ENCODE assay signal across 1 cellular context in genomic region chr1:220726634-220727033, GRCh38.
TF ChIP-seq lines count a peak whose summit lies in the region.

No MANE protein-coding gene starts in this region.

TF ChIP-seq in WTC11, 78 proteins besides CTCF, POLR2A, EP300 and RAD21 (continued from another document):
- TF ChIP-seq, protein P1, sequence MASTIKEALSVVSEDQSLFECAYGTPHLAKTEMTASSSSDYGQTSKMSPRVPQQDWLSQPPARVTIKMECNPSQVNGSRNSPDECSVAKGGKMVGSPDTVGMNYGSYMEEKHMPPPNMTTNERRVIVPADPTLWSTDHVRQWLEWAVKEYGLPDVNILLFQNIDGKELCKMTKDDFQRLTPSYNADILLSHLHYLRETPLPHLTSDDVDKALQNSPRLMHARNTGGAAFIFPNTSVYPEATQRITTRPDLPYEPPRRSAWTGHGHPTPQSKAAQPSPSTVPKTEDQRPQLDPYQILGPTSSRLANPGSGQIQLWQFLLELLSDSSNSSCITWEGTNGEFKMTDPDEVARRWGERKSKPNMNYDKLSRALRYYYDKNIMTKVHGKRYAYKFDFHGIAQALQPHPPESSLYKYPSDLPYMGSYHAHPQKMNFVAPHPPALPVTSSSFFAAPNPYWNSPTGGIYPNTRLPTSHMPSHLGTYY (CRISPR knock-in tag; IDR thresholded peaks at IDR 0.05): no peak
- TF ChIP-seq GTF2I (CRISPR knock-in tag; conservative IDR thresholded peaks at IDR 0.05) (no peak), CREB1 (CRISPR knock-in tag; IDR thresholded peaks at IDR 0.05) (no peak), IRF2 (CRISPR knock-in tag; IDR thresholded peaks at IDR 0.05; ENCODE audit: borderline replicate concordance, low read depth) (no peak), TP53 (CRISPR knock-in tag; IDR thresholded peaks at IDR 0.05) (no peak), PRDM15 (CRISPR knock-in tag; IDR thresholded peaks at IDR 0.05) (no peak), JAZF1 (CRISPR knock-in tag; IDR thresholded peaks at IDR 0.05) (no peak), ZNF281 (CRISPR knock-in tag; IDR thresholded peaks at IDR 0.05) (no peak)
- TF ChIP-seq, protein P2, sequence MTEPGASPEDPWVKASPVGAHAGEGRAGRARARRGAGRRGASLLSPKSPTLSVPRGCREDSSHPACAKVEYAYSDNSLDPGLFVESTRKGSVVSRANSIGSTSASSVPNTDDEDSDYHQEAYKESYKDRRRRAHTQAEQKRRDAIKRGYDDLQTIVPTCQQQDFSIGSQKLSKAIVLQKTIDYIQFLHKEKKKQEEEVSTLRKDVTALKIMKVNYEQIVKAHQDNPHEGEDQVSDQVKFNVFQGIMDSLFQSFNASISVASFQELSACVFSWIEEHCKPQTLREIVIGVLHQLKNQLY (CRISPR knock-in tag; IDR thresholded peaks at IDR 0.05): no peak
